1 cellular context compared by ENCODE assay signal in the genomic region with DNA sequence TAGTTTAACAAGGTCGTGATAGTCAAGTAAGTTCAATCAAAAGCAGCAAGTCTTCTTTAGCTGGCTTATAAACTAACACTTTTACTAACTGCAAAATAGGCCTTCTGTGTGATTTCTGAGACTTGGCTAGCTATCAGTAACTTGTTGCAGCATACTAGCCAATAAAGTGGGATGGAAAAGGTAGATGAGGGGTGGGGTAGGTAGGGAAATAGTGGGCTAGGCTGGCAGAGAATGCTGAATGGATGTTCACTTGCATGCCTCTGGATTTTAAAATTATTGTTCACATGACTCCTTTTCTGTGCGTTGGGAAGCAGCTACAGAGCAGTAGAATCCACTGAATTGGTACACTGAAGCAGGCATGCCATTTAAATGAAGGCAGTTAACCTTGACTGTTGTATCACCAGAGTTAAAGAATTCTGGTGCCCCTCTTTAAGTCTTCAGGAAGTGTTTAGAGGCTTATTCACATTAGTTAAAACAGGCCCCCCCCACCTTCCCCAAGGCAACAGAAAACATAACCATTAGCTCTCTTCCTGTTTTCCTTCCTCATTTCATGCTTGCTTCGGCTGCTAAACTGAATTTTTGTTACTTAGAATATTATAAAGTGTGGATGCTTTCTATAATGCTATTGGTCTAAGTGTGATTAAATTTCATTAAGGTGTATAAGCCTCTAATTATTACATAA.
A peak's percentile ranks its signal among the peaks of the same experiment; 100 is the strongest.
TF ChIP-seq lines count a peak whose summit lies in the region.

No MANE protein-coding gene starts in this region.

TF ChIP-seq in H1, 55 proteins besides CTCF, POLR2A, EP300 and RAD21:
- TF ChIP-seq POLR2AphosphoS5 (IDR thresholded peaks at IDR 0.05; ENCODE audit: low read depth, low read length): peak; percentile 59; the same call in 1 of the 2 replicates
- TF ChIP-seq TAF1 (IDR thresholded peaks at IDR 0.05; ENCODE audit: low read depth, low read length): no peak
